ENCODE assay signal across 11 cellular contexts in genomic region chr10:10797467-10797866, GRCh38.
DNase-seq lines count a peak whose midpoint lies in the region; ATAC-seq and TF ChIP-seq lines count a peak whose summit lies in the region.
"Had no signal": no experiment of that assay in that cellular context is flagged by ENCODE, and none has a peak within 500 bp of the region (broad histone marks: within the 10 kb centered on the region; RNA-seq: fewer than 3 reads in every experiment).

No MANE protein-coding gene starts in this region.

- no peak overlapping the region for H3K4me3 Mint-ChIP-seq in endodermal cell

- 72 to 83% methylated on average over 4 to 8 of the region's 8 CpGs for WGBS in endodermal cell (ENCODE audit: insufficient coverage in 1 of 2, insufficient read length in 1 of 2), 2 experiments
- WGBS in lung, 2 donors: 39 to 62% methylated on average over 8 of the region's 8 CpGs

- H3K4me1 Mint-ChIP-seq in endodermal cell: peaks cover 36% of the 10 kb centered on the region

- H3K27me3 ChIP-seq in HUES48 (ENCODE audit: control insufficient read depth, insufficient read depth, low read length) (no peaks in the 10 kb centered on the region), endodermal cell (ENCODE audit: control insufficient read depth, insufficient read depth, low read length, poor library complexity, severe bottlenecking) (peaks cover 9% of the 10 kb centered on the region), lung (ENCODE audit: control insufficient read depth, insufficient read depth) (no peaks in the 10 kb centered on the region)

- H3K27ac Mint-ChIP-seq in endodermal cell: peak overlapping the region; percentile 6

- H3K9ac ChIP-seq in HUES48 (ENCODE audit: low read depth, low read length) (peak overlapping the region; percentile 18; the same call in 1 of the 2 replicates), endodermal cell (ENCODE audit: extremely low read depth, low read length, poor library complexity, severe bottlenecking) (no peak overlapping the region)

- no peaks in the 10 kb centered on the region for H3K36me3 Mint-ChIP-seq in endodermal cell (ENCODE audit: low read depth)

- no peaks in the 10 kb centered on the region for H3K9me3 Mint-ChIP-seq in endodermal cell

- H3K36me3 ChIP-seq in HUES48 (ENCODE audit: control insufficient read depth, insufficient read depth, low read length) (no peaks in the 10 kb centered on the region), endodermal cell (ENCODE audit: control insufficient read depth, insufficient read depth, low read length) (no peaks in the 10 kb centered on the region), lung (ENCODE audit: control insufficient read depth in 2 of 2, insufficient read depth in 2 of 2, low read length in 2 of 2) (no peaks in the 10 kb centered on the region)
- H3K36me3 ChIP-seq: pancreas had no signal

- H3K9me3 ChIP-seq in HUES48 (ENCODE audit: control insufficient read depth, insufficient read depth, low read length) (no peaks in the 10 kb centered on the region), endodermal cell (ENCODE audit: control insufficient read depth, low read length) (no peaks in the 10 kb centered on the region), lung (ENCODE audit: control insufficient read depth in 2 of 2, insufficient read depth in 1 of 2, low read length in 1 of 2) (no peaks in the 10 kb centered on the region)
- H3K9me3 ChIP-seq: pancreas had no signal

- no peak for ATAC-seq in lung (ENCODE audit: insufficient read depth, low FRiP score)
- no peak for ATAC-seq in GM19035 (IDR thresholded peaks at IDR 0.05; ENCODE audit: unreplicated experiment)
- ATAC-seq in HG03354 (IDR thresholded peaks at IDR 0.05; ENCODE audit: poor library complexity, severe bottlenecking, unreplicated experiment): no peak

- DNase-seq in endodermal cell (peak; percentile 51), lung (ENCODE audit: low spot score) (no peak), NCI-H1092 (lab: John Stamatoyannopoulos, UW) (no peak), DMS114 treated with DMSO at 0.1 percent for 48 hours (lab: John Stamatoyannopoulos, UW; ENCODE audit: unreplicated experiment) (no peak)
- DNase-seq: erythroblast, NCI-H446, pancreas had no signal

- peaks cover 46% of the 10 kb centered on the region for H3K4me1 ChIP-seq in HUES48 (ENCODE audit: control insufficient read depth, insufficient read depth, low read length)
- peaks cover 6% of the 10 kb centered on the region for H3K4me1 ChIP-seq in endodermal cell (ENCODE audit: control insufficient read depth, insufficient read depth, low read length)
- H3K4me1 ChIP-seq in lung (ENCODE audit: control insufficient read depth in 2 of 2, insufficient read depth in 2 of 2, low read length in 2 of 2): peaks cover 2 to 18% of the 10 kb centered on the region in 2 donors
- H3K4me1 ChIP-seq: pancreas had no signal

- TF ChIP-seq CTCF in endodermal cell (conservative IDR thresholded peaks at IDR 0.05): no peak
- no peak for TF ChIP-seq CTCF in lung (IDR thresholded peaks at IDR 0.05; ENCODE audit: control extremely low read depth, extremely low read depth)

- H3K4me3 ChIP-seq in HUES48 (ENCODE audit: low read depth, low read length): no peak overlapping the region
- H3K4me3 ChIP-seq in endodermal cell (ENCODE audit: low read length): no peak overlapping the region
- no peak overlapping the region for H3K4me3 ChIP-seq in lung
- H3K4me3 ChIP-seq in skin epidermis: no peak overlapping the region
- H3K4me3 ChIP-seq: pancreas had no signal

- H3K27ac ChIP-seq in HUES48 (ENCODE audit: low read depth, low read length) (peak overlapping the region; percentile 88), endodermal cell (ENCODE audit: low read depth, low read length) (no peak overlapping the region), lung (ENCODE audit: low read depth in 1 of 2, low read length in 1 of 2) (peak overlapping the region; percentile 60 to 89), skin epidermis (peak overlapping the region in 13 of 21 experiments; percentile 27 to 86 (median 74))
- H3K27ac ChIP-seq: pancreas had no signal

- peaks cover 12% of the 10 kb centered on the region for H3K27me3 Mint-ChIP-seq in endodermal cell (ENCODE audit: insufficient read depth)
